ENCODE assay signal across 9 cellular contexts in genomic region chr3:129312671-129313414, GRCh38. TPM values are rescaled to one million over a fixed set of nuclear protein-coding genes. Genes with fewer than 3 reads are reported as not detected.
DNase-seq lines count a peak whose midpoint lies in the region; ATAC-seq and TF ChIP-seq lines count a peak whose summit lies in the region.
"Had no signal": no experiment of that assay in that cellular context is flagged by ENCODE, and none has a peak within 500 bp of the region (broad histone marks: within the 10 kb centered on the region; RNA-seq: fewer than 3 reads in every experiment).

No MANE protein-coding gene starts in this region.

- H3K27ac Mint-ChIP-seq in Calu3 (ENCODE audit: unreplicated experiment): peak overlapping the region; percentile 14
- peak overlapping the region; percentile 93 for H3K27ac Mint-ChIP-seq in central memory CD8-positive, alpha-beta T cell (ENCODE audit: low read depth)

- no peak for ATAC-seq in central memory CD8-positive, alpha-beta T cell (replicated peaks; ENCODE audit: extremely low read depth, poor library complexity, severe bottlenecking)
- ATAC-seq in omental fat pad (ENCODE audit: low FRiP score) (no peak), HG02642 (IDR thresholded peaks at IDR 0.05; ENCODE audit: poor library complexity, unreplicated experiment) (no peak)

- peaks cover 41% of the 10 kb centered on the region for H3K36me3 Mint-ChIP-seq in Calu3 (ENCODE audit: insufficient read depth, unreplicated experiment)
- peaks cover 24% of the 10 kb centered on the region for H3K36me3 Mint-ChIP-seq in central memory CD8-positive, alpha-beta T cell (ENCODE audit: insufficient read depth)

- H2AFZ ChIP-seq in MM.1S (ENCODE audit: low read length): no peak overlapping the region

- BruUV-seq in Calu3 (replicated peaks; lab: Mats Ljungman, UMichigan): no TSS peak

- no peaks in the 10 kb centered on the region for H3K9me3 Mint-ChIP-seq in Calu3 (ENCODE audit: low read depth, unreplicated experiment)
- no peaks in the 10 kb centered on the region for H3K9me3 Mint-ChIP-seq in central memory CD8-positive, alpha-beta T cell

- DNase-seq in Calu3: no peak
- DNase-seq in MM.1S: peak; percentile 7
- no peak for DNase-seq in central memory CD8-positive, alpha-beta T cell (ENCODE audit: low spot score in 2 of 2)
- peak; percentile 19 for DNase-seq in omental fat pad (ENCODE audit: low spot score)
- no peak for DNase-seq in NCI-H1694 (lab: John Stamatoyannopoulos, UW)
- no peak for DNase-seq in HAP-1 (ENCODE audit: low spot score in 2 of 2)
- DNase-seq: brain microvascular endothelial cell, NCI-H446 had no signal

- no peaks in the 10 kb centered on the region for H3K9me3 ChIP-seq in MM.1S (replicated peaks; ENCODE audit: insufficient read depth, low read length)
- no peaks in the 10 kb centered on the region for H3K9me3 ChIP-seq in HAP-1

- no peak overlapping the region for H3K4me2 ChIP-seq in MM.1S (ENCODE audit: low read depth, low read length)

- H4K20me1 ChIP-seq in MM.1S (ENCODE audit: insufficient read depth, low read length): no peaks in the 10 kb centered on the region

- in situ Hi-C loops in HAP-1 (cut with MboI; ENCODE audit: low sequenced_read_pairs): no loop called here

- intact Hi-C loops in Calu3 (cut with micrococcal nuclease; ENCODE audit: unreplicated experiment): no loop called here

- H3K9me2 ChIP-seq in MM.1S (replicated peaks; ENCODE audit: insufficient read depth, low read length): no peaks in the 10 kb centered on the region

- H3K4me1 Mint-ChIP-seq in Calu3 (ENCODE audit: low read depth, unreplicated experiment): peaks cover 11% of the 10 kb centered on the region
- H3K4me1 Mint-ChIP-seq in central memory CD8-positive, alpha-beta T cell: peaks cover 29% of the 10 kb centered on the region

- H3K4me1 ChIP-seq in MM.1S (ENCODE audit: low read length): peaks cover 70% of the 10 kb centered on the region
- no peaks in the 10 kb centered on the region for H3K4me1 ChIP-seq in HAP-1

- no peaks in the 10 kb centered on the region for H3K27me3 Mint-ChIP-seq in Calu3 (ENCODE audit: unreplicated experiment)
- no peaks in the 10 kb centered on the region for H3K27me3 Mint-ChIP-seq in central memory CD8-positive, alpha-beta T cell

- no peaks in the 10 kb centered on the region for H3K36me3 ChIP-seq in MM.1S (replicated peaks; ENCODE audit: insufficient read depth, low read length)
- no peaks in the 10 kb centered on the region; the same call in 1 of the 2 replicates for H3K36me3 ChIP-seq in HAP-1 (replicated peaks)
- H3K36me3 ChIP-seq: brain microvascular endothelial cell had no signal

- TF ChIP-seq CTCF in Calu3 (IDR thresholded peaks at IDR 0.05; ENCODE audit: unreplicated experiment): no peak
- no peak for TF ChIP-seq CTCF in MM.1S (IDR thresholded peaks at IDR 0.05; ENCODE audit: low read length)
- no peak for TF ChIP-seq CTCF in omental fat pad (IDR thresholded peaks at IDR 0.05)

- H3F3A ChIP-seq in MM.1S (ENCODE audit: insufficient read depth, low read length): peaks cover 82% of the 10 kb centered on the region

- peak overlapping the region; percentile 99; the same call in 1 of the 2 replicates for H3K9ac ChIP-seq in MM.1S (ENCODE audit: low read length)

- no peaks in the 10 kb centered on the region for H3K27me3 ChIP-seq in MM.1S (replicated peaks; ENCODE audit: insufficient read depth, low read length)
- no peaks in the 10 kb centered on the region for H3K27me3 ChIP-seq in HAP-1 (ENCODE audit: low read depth)
- H3K27me3 ChIP-seq: brain microvascular endothelial cell had no signal

- peaks cover 33% of the 10 kb centered on the region for H3K79me2 ChIP-seq in MM.1S (ENCODE audit: low read length)

- H3K4me3 ChIP-seq in MM.1S (ENCODE audit: low read length): no peak overlapping the region
- H3K4me3 ChIP-seq in HAP-1: no peak overlapping the region

- H3K27ac ChIP-seq in MM.1S (ENCODE audit: low read length): peak overlapping the region; percentile 99
- H3K27ac ChIP-seq: brain microvascular endothelial cell had no signal

- CTCF ChIA-PET in Calu3 (lab: Charles Lee): interaction anchor here (0.5 kb wide), 1 partner anchor 158 kb away, joined by 3 read pairs; no protein-coding TSS in a partner anchor

- H3K4me3 Mint-ChIP-seq in Calu3 (ENCODE audit: low read depth, unreplicated experiment): no peak overlapping the region
- H3K4me3 Mint-ChIP-seq in central memory CD8-positive, alpha-beta T cell: peak overlapping the region; percentile 93

RNA-seq across cellular contexts. Expression of gene HMCES, which starts 34.2 kb away (rescaled TPM):
- total RNA-seq in Calu3 (2022) (67.1 and 83.6 TPM in 2 replicates), omental fat pad (10 to 100 TPM; 25.9 to 30.3 (median 27.1) TPM)

Comparison
In these comparisons a context has a peak if more than half of its experiments do, and no peak if none do; other contexts are left out.
1. DNase-seq: peak in MM.1S (single experiment) and omental fat pad (single experiment); none in Calu3 (single experiment), central memory CD8-positive, alpha-beta T cell (0 of 2), NCI-H1694 (single experiment) and HAP-1 (0 of 2).